Comparison of ENCODE assay signal across 2 cellular contexts in the genomic region with DNA sequence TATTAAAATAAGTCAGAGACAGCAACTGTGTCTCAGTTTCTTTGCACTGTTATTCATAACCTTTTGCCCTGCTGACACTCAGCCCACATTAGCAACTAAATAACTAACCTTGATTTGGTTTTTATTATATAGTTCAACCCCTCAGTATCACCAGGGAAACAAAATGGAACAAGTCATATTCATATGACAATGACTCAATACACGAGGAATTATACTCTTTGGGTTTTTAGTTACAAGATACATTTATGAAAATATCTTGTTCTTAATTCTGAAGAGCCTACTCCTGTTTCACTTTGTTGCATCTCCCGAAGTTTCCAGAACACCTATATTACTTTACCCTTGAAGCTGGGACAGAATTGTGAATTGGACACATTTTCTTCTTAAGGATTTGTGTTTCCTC.
TF ChIP-seq lines count a peak whose summit lies in the region.

No MANE protein-coding gene starts in this region.

TF ChIP-seq in A549, 52 proteins besides CTCF, POLR2A, EP300 and RAD21:
- TF ChIP-seq ZSCAN20 (CRISPR knock-in tag; IDR thresholded peaks at IDR 0.05) (no peak), BHLHE40 (IDR thresholded peaks at IDR 0.05; ENCODE audit: low read depth, low read length) (no peak), HDAC2 (IDR thresholded peaks at IDR 0.05) (no peak), RNF2 (IDR thresholded peaks at IDR 0.05; ENCODE audit: borderline replicate concordance, low read depth) (no peak), JUNB (IDR thresholded peaks at IDR 0.05) (no peak), CHD4 (IDR thresholded peaks at IDR 0.05; ENCODE audit: borderline replicate concordance) (no peak), MAFK (IDR thresholded peaks at IDR 0.05; ENCODE audit: partially characterized antibody) (no peak), RCOR1 (IDR thresholded peaks at IDR 0.05; ENCODE audit: low read depth, low read length) (no peak), CHD2 (IDR thresholded peaks at IDR 0.05; ENCODE audit: low read length, partially characterized antibody) (no peak), CBX2 (IDR thresholded peaks at IDR 0.05; ENCODE audit: borderline replicate concordance, low read depth) (no peak), KDM1A (IDR thresholded peaks at IDR 0.05; ENCODE audit: low read depth) (no peak), HEYL (CRISPR knock-in tag; IDR thresholded peaks at IDR 0.05) (no peak)
- TF ChIP-seq, protein P1, sequence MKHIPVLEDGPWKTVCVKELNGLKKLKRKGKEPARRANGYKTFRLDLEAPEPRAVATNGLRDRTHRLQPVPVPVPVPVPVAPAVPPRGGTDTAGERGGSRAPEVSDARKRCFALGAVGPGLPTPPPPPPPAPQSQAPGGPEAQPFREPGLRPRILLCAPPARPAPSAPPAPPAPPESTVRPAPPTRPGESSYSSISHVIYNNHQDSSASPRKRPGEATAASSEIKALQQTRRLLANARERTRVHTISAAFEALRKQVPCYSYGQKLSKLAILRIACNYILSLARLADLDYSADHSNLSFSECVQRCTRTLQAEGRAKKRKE (CRISPR knock-in tag; IDR thresholded peaks at IDR 0.05; ENCODE audit: low read depth), result no peak
- TF ChIP-seq, protein P2, sequence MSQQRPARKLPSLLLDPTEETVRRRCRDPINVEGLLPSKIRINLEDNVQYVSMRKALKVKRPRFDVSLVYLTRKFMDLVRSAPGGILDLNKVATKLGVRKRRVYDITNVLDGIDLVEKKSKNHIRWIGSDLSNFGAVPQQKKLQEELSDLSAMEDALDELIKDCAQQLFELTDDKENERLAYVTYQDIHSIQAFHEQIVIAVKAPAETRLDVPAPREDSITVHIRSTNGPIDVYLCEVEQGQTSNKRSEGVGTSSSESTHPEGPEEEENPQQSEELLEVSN (IDR thresholded peaks at IDR 0.05; ENCODE audit: borderline replicate concordance, low read depth), result no peak
- TF ChIP-seq, protein P3, sequence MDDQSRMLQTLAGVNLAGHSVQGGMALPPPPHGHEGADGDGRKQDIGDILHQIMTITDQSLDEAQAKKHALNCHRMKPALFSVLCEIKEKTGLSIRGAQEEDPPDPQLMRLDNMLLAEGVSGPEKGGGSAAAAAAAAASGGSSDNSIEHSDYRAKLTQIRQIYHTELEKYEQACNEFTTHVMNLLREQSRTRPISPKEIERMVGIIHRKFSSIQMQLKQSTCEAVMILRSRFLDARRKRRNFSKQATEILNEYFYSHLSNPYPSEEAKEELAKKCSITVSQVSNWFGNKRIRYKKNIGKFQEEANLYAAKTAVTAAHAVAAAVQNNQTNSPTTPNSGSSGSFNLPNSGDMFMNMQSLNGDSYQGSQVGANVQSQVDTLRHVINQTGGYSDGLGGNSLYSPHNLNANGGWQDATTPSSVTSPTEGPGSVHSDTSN (IDR thresholded peaks at IDR 0.05), result no peak
- TF ChIP-seq, protein P4, sequence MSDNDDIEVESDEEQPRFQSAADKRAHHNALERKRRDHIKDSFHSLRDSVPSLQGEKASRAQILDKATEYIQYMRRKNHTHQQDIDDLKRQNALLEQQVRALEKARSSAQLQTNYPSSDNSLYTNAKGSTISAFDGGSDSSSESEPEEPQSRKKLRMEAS (IDR thresholded peaks at IDR 0.05), result no peak

TF ChIP-seq in SK-N-SH, 30 proteins besides CTCF, POLR2A, EP300 and RAD21:
- peak; percentile 17; the same call in 1 of the 2 replicates for TF ChIP-seq FOSL2 (IDR thresholded peaks at IDR 0.05; ENCODE audit: borderline replicate concordance, low read depth)
- TF ChIP-seq POLR2AphosphoS5 (IDR thresholded peaks at IDR 0.05; ENCODE audit: low read depth, low read length), result no peak
- no peak for TF ChIP-seq EZH2phosphoT487 (IDR thresholded peaks at IDR 0.05; ENCODE audit: borderline replicate concordance, low read depth)
- TF ChIP-seq JUND (IDR thresholded peaks at IDR 0.05), result 0 out of 2 replicates have a peak, but pooled peaks have one; percentile 16
- no peak for TF ChIP-seq MEF2A (IDR thresholded peaks at IDR 0.05; ENCODE audit: borderline replicate concordance, low read depth)
